13 cellular contexts compared by ENCODE assay signal in the genomic region with DNA sequence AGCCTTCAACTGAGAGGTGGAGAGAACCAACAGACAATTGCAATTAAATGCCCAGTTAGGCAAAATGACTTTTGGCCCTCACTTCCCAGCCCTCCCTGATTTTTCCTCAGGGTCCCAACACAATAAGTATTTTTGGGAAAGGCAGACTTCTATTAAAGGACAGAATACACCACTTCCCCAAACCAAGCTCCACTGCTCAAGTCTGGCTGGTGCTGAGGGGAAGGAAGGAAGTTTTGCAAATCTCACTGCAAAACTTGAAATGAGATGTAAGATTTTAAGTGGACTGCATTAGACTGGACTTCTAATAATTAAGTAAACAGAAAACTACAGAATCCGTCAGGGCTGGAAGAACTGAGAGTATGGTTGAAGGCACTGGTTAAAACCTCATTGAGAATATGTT. TPM values are rescaled to one million over a fixed set of nuclear protein-coding genes. Genes with fewer than 3 reads are reported as not detected.
DNase-seq lines count a peak whose midpoint lies in the region; ATAC-seq and TF ChIP-seq lines count a peak whose summit lies in the region.
"Had no signal": no experiment of that assay in that cellular context is flagged by ENCODE, and none has a peak within 500 bp of the region (broad histone marks: within the 10 kb centered on the region; RNA-seq: fewer than 3 reads in every experiment).

No MANE protein-coding gene starts in this region.

- POLR2A ChIA-PET in CD4-positive, alpha-beta T cell (lab: Charles Lee), result no interaction called here

- H3K27me3 Mint-ChIP-seq in CD4-positive, alpha-beta T cell, result no peaks in the 10 kb centered on the region

- H3K4me3 ChIP-seq in ascending aorta (no peak overlapping the region), osteoblast (ENCODE audit: insufficient read depth, low read length) (no peak overlapping the region), SJCRH30 (no peak overlapping the region)
- H3K4me3 ChIP-seq: cardiac muscle cell had no signal

- no peaks in the 10 kb centered on the region for H3K9me3 Mint-ChIP-seq in CD4-positive, alpha-beta T cell

- peak overlapping the region; percentile 76 for H3K27ac Mint-ChIP-seq in CD4-positive, alpha-beta T cell

- H3K4me1 ChIP-seq in ascending aorta, result peaks cover 0 to 8% of the 10 kb centered on the region in 2 donors
- H3K4me1 ChIP-seq in osteoblast (ENCODE audit: insufficient read depth, low read length), result peaks cover 13% of the 10 kb centered on the region
- H3K4me1 ChIP-seq in SJCRH30, result no peaks in the 10 kb centered on the region

- CTCF ChIA-PET in CD4-positive, alpha-beta T cell (lab: Charles Lee), result no interaction called here

- H2AFZ ChIP-seq in osteoblast (ENCODE audit: low read length), result peak overlapping the region; percentile 100

- ATAC-seq in CD4-positive, alpha-beta T cell (ENCODE audit: poor library complexity), result no peak
- ATAC-seq in GM19328 (IDR thresholded peaks at IDR 0.05; ENCODE audit: unreplicated experiment), result no peak

- H3K4me3 Mint-ChIP-seq in CD4-positive, alpha-beta T cell, result peak overlapping the region; percentile 97

- H3K4me1 Mint-ChIP-seq in CD4-positive, alpha-beta T cell (ENCODE audit: low read depth), result peaks cover 28% of the 10 kb centered on the region

- DNase-seq in CD4-positive, alpha-beta T cell, result no peak
- DNase-seq in ascending aorta (ENCODE audit: low spot score in 2 of 2) (no peak), osteoblast (ENCODE audit: insufficient read length, low spot score, missing footprints) (no peak), inferior parietal cortex (ENCODE audit: extremely low spot score) (no peak), NCI-H524 treated with DMSO at 0.1 percent for 48 hours (lab: John Stamatoyannopoulos, UW) (no peak), SJCRH30 (no peak)
- DNase-seq: foreskin melanocyte, NCI-H1694 treated with DMSO at 0.1 percent for 48 hours, small intestine had no signal

- no peak overlapping the region for H3K27ac ChIP-seq in CD4-positive, alpha-beta T cell (ENCODE audit: low read depth, low read length)
- H3K27ac ChIP-seq in KOPT-K1 (ENCODE audit: low read depth, low read length, poor library complexity, severe bottlenecking) (peak overlapping the region; percentile 68), ascending aorta (peak overlapping the region; percentile 70 to 72), osteoblast (ENCODE audit: low read depth, low read length) (no peak overlapping the region), SJCRH30 (no peak overlapping the region)
- H3K27ac ChIP-seq: cardiac muscle cell had no signal

- no peaks in the 10 kb centered on the region for H3K27me3 ChIP-seq in CD4-positive, alpha-beta T cell (ENCODE audit: control insufficient read depth, insufficient read depth, low read length)
- H3K27me3 ChIP-seq in ascending aorta, result no peaks in the 10 kb centered on the region
- H3K27me3 ChIP-seq in osteoblast (ENCODE audit: insufficient read depth, low read length), result peaks cover under 1% of the 10 kb centered on the region
- H3K27me3 ChIP-seq in SJCRH30, result no peaks in the 10 kb centered on the region

- peaks cover 5% of the 10 kb centered on the region for H3K36me3 Mint-ChIP-seq in CD4-positive, alpha-beta T cell (ENCODE audit: low read depth)

- TF ChIP-seq CTCF in CD4-positive, alpha-beta T cell (IDR thresholded peaks at IDR 0.05), result no peak
- TF ChIP-seq CTCF in ascending aorta (IDR thresholded peaks at IDR 0.05) (no peak), osteoblast (IDR thresholded peaks at IDR 0.05; ENCODE audit: extremely low read depth, low read depth, low read length) (no peak)

- no peak overlapping the region for H3K4me2 ChIP-seq in osteoblast (ENCODE audit: insufficient read depth, low read length)

- no peaks in the 10 kb centered on the region for H3K79me2 ChIP-seq in osteoblast (ENCODE audit: insufficient read depth, low read length)

- H4K20me1 ChIP-seq in osteoblast (ENCODE audit: insufficient read depth, low read length), result no peaks in the 10 kb centered on the region

- intact Hi-C loops in CD4-positive, alpha-beta T cell (cut with DNase I, micrococcal nuclease), result no loop called here
- intact Hi-C loops in ascending aorta (cut with DNase I), result no loop called here

- H3K36me3 ChIP-seq in KOPT-K1 (ENCODE audit: insufficient read depth, low read length), result no peaks in the 10 kb centered on the region
- no peaks in the 10 kb centered on the region for H3K36me3 ChIP-seq in ascending aorta
- no peaks in the 10 kb centered on the region for H3K36me3 ChIP-seq in osteoblast (ENCODE audit: insufficient read depth, low read length)
- H3K36me3 ChIP-seq in SJCRH30, result no peaks in the 10 kb centered on the region
- H3K36me3 ChIP-seq: cardiac muscle cell had no signal

- no peaks in the 10 kb centered on the region for H3K9me3 ChIP-seq in CD4-positive, alpha-beta T cell (ENCODE audit: control insufficient read depth, low read length)
- H3K9me3 ChIP-seq in KOPT-K1 (ENCODE audit: insufficient read depth, low read length, poor library complexity, severe bottlenecking), result no peaks in the 10 kb centered on the region
- no peaks in the 10 kb centered on the region for H3K9me3 ChIP-seq in ascending aorta
- no peaks in the 10 kb centered on the region for H3K9me3 ChIP-seq in osteoblast (ENCODE audit: low read depth, low read length)
- no peaks in the 10 kb centered on the region for H3K9me3 ChIP-seq in SJCRH30 (replicated peaks)

RNA-seq across cellular contexts. Expression of gene CD1D, which starts 32.2 kb away (rescaled TPM):
- total RNA-seq in CD4-positive, alpha-beta T cell, result under 1 TPM; 0.11 to 0.14 TPM
- not detected for total RNA-seq in ascending aorta
- under 0.01 TPM in 1 of 2 replicates, not detected in the other for total RNA-seq in osteoblast
- total RNA-seq in SJCRH30 (2014; rRNA removed; shearing (Covaris generic)), result not detected in 2 replicates
- total RNA-seq: activated CD8-positive, alpha-beta memory T cell treated with anti-CD3 and anti-CD28 coated beads for 36 hours had no signal

Comparison
In these comparisons a context has a peak if more than half of its experiments do, and no peak if none do; other contexts are left out.
1. H3K27ac ChIP-seq: peak in KOPT-K1 (single experiment) and ascending aorta (2 of 2); none in CD4-positive, alpha-beta T cell (single experiment), osteoblast (single experiment) and SJCRH30 (single experiment).